ENCODE assay signal across 2 cellular contexts in the genomic region with DNA sequence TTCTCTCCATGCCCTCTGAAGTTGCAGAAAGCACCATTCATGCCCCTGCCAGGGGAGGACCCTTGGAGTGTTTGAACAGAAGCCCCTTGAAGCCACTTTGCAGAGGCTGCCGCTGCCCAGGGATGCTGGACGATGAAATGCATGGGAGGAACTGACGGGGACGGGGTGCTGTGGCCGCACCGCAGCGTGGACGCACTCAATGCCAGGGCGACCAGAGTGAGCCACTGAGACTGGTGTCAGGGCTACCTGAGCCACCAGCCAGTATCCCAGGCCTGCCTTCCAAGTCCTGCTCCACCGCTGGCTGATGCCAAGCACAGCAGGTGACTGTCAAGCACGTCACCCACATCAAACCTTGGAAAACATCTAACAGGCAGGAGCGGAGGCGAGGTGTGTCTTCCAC.
TF ChIP-seq lines count a peak whose summit lies in the region.

No MANE protein-coding gene starts in this region.

TF ChIP-seq in WTC11, 78 proteins besides CTCF, POLR2A, EP300 and RAD21 (continues in another document):
- TF ChIP-seq KAT7 (CRISPR knock-in tag; IDR thresholded peaks at IDR 0.05; ENCODE audit: borderline replicate concordance) (no peak), NFATC4 (CRISPR knock-in tag; IDR thresholded peaks at IDR 0.05) (no peak), IRF2 (CRISPR knock-in tag; IDR thresholded peaks at IDR 0.05; ENCODE audit: borderline replicate concordance, low read depth) (no peak), ZNF263 (CRISPR knock-in tag; IDR thresholded peaks at IDR 0.05; ENCODE audit: low read depth) (no peak), NR1H2 (CRISPR knock-in tag; IDR thresholded peaks at IDR 0.05) (no peak), HMGA2 (CRISPR knock-in tag; IDR thresholded peaks at IDR 0.05) (no peak), JUN (CRISPR knock-in tag; IDR thresholded peaks at IDR 0.05) (no peak), SMAD4 (CRISPR knock-in tag; IDR thresholded peaks at IDR 0.05) (no peak), NFE2L1 (CRISPR knock-in tag; IDR thresholded peaks at IDR 0.05) (no peak), MYBL2 (CRISPR knock-in tag; IDR thresholded peaks at IDR 0.05) (no peak)
- TF ChIP-seq, protein P1, sequence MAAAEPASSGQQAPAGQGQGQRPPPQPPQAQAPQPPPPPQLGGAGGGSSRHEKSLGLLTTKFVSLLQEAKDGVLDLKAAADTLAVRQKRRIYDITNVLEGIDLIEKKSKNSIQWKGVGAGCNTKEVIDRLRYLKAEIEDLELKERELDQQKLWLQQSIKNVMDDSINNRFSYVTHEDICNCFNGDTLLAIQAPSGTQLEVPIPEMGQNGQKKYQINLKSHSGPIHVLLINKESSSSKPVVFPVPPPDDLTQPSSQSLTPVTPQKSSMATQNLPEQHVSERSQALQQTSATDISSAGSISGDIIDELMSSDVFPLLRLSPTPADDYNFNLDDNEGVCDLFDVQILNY (CRISPR knock-in tag; IDR thresholded peaks at IDR 0.05): no peak
- TF ChIP-seq, protein P2, sequence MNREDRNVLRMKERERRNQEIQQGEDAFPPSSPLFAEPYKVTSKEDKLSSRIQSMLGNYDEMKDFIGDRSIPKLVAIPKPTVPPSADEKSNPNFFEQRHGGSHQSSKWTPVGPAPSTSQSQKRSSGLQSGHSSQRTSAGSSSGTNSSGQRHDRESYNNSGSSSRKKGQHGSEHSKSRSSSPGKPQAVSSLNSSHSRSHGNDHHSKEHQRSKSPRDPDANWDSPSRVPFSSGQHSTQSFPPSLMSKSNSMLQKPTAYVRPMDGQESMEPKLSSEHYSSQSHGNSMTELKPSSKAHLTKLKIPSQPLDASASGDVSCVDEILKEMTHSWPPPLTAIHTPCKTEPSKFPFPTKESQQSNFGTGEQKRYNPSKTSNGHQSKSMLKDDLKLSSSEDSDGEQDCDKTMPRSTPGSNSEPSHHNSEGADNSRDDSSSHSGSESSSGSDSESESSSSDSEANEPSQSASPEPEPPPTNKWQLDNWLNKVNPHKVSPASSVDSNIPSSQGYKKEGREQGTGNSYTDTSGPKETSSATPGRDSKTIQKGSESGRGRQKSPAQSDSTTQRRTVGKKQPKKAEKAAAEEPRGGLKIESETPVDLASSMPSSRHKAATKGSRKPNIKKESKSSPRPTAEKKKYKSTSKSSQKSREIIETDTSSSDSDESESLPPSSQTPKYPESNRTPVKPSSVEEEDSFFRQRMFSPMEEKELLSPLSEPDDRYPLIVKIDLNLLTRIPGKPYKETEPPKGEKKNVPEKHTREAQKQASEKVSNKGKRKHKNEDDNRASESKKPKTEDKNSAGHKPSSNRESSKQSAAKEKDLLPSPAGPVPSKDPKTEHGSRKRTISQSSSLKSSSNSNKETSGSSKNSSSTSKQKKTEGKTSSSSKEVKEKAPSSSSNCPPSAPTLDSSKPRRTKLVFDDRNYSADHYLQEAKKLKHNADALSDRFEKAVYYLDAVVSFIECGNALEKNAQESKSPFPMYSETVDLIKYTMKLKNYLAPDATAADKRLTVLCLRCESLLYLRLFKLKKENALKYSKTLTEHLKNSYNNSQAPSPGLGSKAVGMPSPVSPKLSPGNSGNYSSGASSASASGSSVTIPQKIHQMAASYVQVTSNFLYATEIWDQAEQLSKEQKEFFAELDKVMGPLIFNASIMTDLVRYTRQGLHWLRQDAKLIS (CRISPR knock-in tag; IDR thresholded peaks at IDR 0.05; ENCODE audit: borderline replicate concordance): no peak
- TF ChIP-seq, protein P3, sequence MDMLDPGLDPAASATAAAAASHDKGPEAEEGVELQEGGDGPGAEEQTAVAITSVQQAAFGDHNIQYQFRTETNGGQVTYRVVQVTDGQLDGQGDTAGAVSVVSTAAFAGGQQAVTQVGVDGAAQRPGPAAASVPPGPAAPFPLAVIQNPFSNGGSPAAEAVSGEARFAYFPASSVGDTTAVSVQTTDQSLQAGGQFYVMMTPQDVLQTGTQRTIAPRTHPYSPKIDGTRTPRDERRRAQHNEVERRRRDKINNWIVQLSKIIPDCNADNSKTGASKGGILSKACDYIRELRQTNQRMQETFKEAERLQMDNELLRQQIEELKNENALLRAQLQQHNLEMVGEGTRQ (CRISPR knock-in tag; IDR thresholded peaks at IDR 0.05): no peak
- TF ChIP-seq, protein P4, sequence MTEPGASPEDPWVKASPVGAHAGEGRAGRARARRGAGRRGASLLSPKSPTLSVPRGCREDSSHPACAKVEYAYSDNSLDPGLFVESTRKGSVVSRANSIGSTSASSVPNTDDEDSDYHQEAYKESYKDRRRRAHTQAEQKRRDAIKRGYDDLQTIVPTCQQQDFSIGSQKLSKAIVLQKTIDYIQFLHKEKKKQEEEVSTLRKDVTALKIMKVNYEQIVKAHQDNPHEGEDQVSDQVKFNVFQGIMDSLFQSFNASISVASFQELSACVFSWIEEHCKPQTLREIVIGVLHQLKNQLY (CRISPR knock-in tag; IDR thresholded peaks at IDR 0.05): no peak
- TF ChIP-seq, protein P5, sequence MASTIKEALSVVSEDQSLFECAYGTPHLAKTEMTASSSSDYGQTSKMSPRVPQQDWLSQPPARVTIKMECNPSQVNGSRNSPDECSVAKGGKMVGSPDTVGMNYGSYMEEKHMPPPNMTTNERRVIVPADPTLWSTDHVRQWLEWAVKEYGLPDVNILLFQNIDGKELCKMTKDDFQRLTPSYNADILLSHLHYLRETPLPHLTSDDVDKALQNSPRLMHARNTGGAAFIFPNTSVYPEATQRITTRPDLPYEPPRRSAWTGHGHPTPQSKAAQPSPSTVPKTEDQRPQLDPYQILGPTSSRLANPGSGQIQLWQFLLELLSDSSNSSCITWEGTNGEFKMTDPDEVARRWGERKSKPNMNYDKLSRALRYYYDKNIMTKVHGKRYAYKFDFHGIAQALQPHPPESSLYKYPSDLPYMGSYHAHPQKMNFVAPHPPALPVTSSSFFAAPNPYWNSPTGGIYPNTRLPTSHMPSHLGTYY (CRISPR knock-in tag; IDR thresholded peaks at IDR 0.05): no peak
- TF ChIP-seq, protein P6, sequence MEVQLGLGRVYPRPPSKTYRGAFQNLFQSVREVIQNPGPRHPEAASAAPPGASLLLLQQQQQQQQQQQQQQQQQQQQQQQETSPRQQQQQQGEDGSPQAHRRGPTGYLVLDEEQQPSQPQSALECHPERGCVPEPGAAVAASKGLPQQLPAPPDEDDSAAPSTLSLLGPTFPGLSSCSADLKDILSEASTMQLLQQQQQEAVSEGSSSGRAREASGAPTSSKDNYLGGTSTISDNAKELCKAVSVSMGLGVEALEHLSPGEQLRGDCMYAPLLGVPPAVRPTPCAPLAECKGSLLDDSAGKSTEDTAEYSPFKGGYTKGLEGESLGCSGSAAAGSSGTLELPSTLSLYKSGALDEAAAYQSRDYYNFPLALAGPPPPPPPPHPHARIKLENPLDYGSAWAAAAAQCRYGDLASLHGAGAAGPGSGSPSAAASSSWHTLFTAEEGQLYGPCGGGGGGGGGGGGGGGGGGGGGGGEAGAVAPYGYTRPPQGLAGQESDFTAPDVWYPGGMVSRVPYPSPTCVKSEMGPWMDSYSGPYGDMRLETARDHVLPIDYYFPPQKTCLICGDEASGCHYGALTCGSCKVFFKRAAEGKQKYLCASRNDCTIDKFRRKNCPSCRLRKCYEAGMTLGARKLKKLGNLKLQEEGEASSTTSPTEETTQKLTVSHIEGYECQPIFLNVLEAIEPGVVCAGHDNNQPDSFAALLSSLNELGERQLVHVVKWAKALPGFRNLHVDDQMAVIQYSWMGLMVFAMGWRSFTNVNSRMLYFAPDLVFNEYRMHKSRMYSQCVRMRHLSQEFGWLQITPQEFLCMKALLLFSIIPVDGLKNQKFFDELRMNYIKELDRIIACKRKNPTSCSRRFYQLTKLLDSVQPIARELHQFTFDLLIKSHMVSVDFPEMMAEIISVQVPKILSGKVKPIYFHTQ (CRISPR knock-in tag; IDR thresholded peaks at IDR 0.05): no peak

TF ChIP-seq in HepG2, 621 proteins besides CTCF, POLR2A, EP300 and RAD21:
- TF ChIP-seq ZNF577 (CRISPR knock-in tag; IDR thresholded peaks at IDR 0.05; ENCODE audit: borderline replicate concordance, low read depth): no peak
- TF ChIP-seq, protein P7, sequence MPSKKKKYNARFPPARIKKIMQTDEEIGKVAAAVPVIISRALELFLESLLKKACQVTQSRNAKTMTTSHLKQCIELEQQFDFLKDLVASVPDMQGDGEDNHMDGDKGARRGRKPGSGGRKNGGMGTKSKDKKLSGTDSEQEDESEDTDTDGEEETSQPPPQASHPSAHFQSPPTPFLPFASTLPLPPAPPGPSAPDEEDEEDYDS (CRISPR knock-in tag; IDR thresholded peaks at IDR 0.05): no peak
- TF ChIP-seq TBX3 (IDR thresholded peaks at IDR 0.05; ENCODE audit: borderline replicate concordance): no peak
- no peak for TF ChIP-seq HNRNPL (IDR thresholded peaks at IDR 0.05; ENCODE audit: low read depth, low read length)
- no peak for TF ChIP-seq SMARCC2 (IDR thresholded peaks at IDR 0.05)
- no peak for TF ChIP-seq SETDB1 (CRISPR knock-in tag; IDR thresholded peaks at IDR 0.05; ENCODE audit: borderline replicate concordance)
- TF ChIP-seq REXO4 (CRISPR knock-in tag; IDR thresholded peaks at IDR 0.05; ENCODE audit: borderline replicate concordance): no peak
- TF ChIP-seq PAF1 (CRISPR knock-in tag; IDR thresholded peaks at IDR 0.05): no peak
- TF ChIP-seq, protein P8, sequence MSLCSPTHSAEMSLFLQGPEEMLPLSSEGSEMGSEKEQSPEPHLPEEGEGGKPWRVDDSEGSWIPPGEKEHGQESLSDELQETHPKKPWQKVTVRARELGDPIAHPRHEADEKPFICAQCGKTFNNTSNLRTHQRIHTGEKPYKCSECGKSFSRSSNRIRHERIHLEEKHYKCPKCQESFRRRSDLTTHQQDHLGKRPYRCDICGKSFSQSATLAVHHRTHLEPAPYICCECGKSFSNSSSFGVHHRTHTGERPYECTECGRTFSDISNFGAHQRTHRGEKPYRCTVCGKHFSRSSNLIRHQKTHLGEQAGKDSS (CRISPR knock-in tag; IDR thresholded peaks at IDR 0.05; ENCODE audit: borderline replicate concordance, low read depth): no peak
- no peak for TF ChIP-seq PHF20 (CRISPR knock-in tag; IDR thresholded peaks at IDR 0.05)
- TF ChIP-seq ZKSCAN1 (IDR thresholded peaks at IDR 0.05; ENCODE audit: low read length): no peak
- no peak for TF ChIP-seq SRSF4 (IDR thresholded peaks at IDR 0.05; ENCODE audit: low read depth, low read length, poor library complexity, severe bottlenecking)
- TF ChIP-seq, protein P9, sequence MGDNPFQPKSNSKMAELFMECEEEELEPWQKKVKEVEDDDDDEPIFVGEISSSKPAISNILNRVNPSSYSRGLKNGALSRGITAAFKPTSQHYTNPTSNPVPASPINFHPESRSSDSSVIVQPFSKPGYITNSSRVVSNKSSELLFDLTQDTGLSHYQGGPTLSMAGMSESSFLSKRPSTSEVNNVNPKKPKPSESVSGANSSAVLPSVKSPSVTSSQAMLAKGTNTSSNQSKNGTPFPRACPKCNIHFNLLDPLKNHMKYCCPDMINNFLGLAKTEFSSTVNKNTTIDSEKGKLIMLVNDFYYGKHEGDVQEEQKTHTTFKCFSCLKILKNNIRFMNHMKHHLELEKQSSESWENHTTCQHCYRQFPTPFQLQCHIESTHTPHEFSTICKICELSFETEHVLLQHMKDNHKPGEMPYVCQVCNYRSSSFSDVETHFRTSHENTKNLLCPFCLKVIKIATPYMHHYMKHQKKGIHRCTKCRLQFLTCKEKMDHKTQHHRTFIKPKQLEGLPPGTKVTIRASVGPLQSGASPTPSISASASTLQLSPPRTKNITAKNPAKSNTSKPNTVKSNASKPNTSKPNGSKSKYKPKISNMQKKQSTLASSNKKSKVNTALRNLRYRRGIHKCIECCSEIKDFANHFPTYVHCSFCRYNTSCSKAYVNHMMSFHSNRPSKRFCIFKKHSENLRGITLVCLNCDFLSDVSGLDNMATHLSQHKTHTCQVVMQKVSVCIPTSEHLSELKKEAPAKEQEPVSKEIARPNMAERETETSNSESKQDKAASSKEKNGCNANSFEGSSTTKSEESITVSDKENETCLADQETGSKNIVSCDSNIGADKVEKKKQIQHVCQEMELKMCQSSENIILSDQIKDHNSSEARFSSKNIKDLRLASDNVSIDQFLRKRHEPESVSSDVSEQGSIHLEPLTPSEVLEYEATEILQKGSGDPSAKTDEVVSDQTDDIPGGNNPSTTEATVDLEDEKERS (CRISPR knock-in tag; IDR thresholded peaks at IDR 0.05): no peak
- no peak for TF ChIP-seq SSRP1 (CRISPR knock-in tag; IDR thresholded peaks at IDR 0.05)
- TF ChIP-seq KLF13 (CRISPR knock-in tag; IDR thresholded peaks at IDR 0.05): no peak
- no peak for TF ChIP-seq EZH2 (conservative IDR thresholded peaks at IDR 0.05; ENCODE audit: low read depth, low read length)
- TF ChIP-seq SP2 (CRISPR knock-in tag; IDR thresholded peaks at IDR 0.05): no peak
- TF ChIP-seq, protein P10, sequence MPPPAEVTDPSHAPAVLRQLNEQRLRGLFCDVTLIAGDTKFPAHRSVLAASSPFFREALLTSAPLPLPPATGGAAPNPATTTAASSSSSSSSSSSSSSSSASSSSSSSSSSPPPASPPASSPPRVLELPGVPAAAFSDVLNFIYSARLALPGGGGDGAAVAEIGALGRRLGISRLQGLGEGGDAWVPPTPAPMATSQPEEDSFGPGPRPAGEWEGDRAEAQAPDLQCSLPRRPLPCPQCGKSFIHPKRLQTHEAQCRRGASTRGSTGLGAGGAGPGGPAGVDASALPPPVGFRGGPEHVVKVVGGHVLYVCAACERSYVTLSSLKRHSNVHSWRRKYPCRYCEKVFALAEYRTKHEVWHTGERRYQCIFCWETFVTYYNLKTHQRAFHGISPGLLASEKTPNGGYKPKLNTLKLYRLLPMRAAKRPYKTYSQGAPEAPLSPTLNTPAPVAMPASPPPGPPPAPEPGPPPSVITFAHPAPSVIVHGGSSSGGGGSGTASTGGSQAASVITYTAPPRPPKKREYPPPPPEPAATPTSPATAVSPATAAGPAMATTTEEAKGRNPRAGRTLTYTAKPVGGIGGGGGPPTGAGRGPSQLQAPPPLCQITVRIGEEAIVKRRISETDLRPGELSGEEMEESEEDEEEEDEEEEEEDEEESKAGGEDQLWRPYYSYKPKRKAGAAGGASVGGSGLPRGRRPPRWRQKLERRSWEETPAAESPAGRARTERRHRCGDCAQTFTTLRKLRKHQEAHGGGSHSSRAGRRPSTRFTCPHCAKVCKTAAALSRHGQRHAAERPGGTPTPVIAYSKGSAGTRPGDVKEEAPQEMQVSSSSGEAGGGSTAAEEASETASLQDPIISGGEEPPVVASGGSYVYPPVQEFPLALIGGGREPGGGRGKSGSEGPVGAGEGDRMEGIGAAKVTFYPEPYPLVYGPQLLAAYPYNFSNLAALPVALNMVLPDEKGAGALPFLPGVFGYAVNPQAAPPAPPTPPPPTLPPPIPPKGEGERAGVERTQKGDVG (CRISPR knock-in tag; IDR thresholded peaks at IDR 0.05; ENCODE audit: borderline replicate concordance): no peak
- no peak for TF ChIP-seq BHLHE40 (IDR thresholded peaks at IDR 0.05; ENCODE audit: low read length)
- TF ChIP-seq ZNF383 (CRISPR knock-in tag; IDR thresholded peaks at IDR 0.05; ENCODE audit: borderline replicate concordance): no peak
